In genomic region chr7:111364413-111364812, GRCh38 we compare ENCODE assay signal across 17 cellular contexts.
DNase-seq lines count a peak whose midpoint lies in the region; TF ChIP-seq lines count a peak whose summit lies in the region.
"Had no signal": no experiment of that assay in that cellular context is flagged by ENCODE, and none has a peak within 500 bp of the region (broad histone marks: within the 10 kb centered on the region; RNA-seq: fewer than 3 reads in every experiment).

No MANE protein-coding gene starts in this region.

- DNase-seq in AG10803 (ENCODE audit: low read depth) (peak; percentile 24), M059J (ENCODE audit: low read depth) (peak; percentile 81), astrocyte of the spinal cord (ENCODE audit: low read depth, low spot score) (peak; percentile 48), foreskin fibroblast (peak; percentile 55 to 73), H7 (no peak), mesothelial cell of epicardium (ENCODE audit: low spot score in 2 of 2, unreplicated experiment in 2 of 2) (no peak), HUDEP-2 (lab: John Stamatoyannopoulos, UW; ENCODE audit: unreplicated experiment in 76 of 76) (no peak), UCSD-AML1 (lab: John Stamatoyannopoulos, UW; ENCODE audit: unreplicated experiment) (no peak)
- DNase-seq: activated CD4-positive, alpha-beta memory T cell treated with anti-CD3 and anti-CD28 coated beads for 36 hours; activated naive CD8-positive, alpha-beta T cell treated with anti-CD3 and anti-CD28 coated beads for 36 hours; activated T-cell treated with anti-CD3 and anti-CD28 coated beads, Interleukin-2, amount 50 U/mL, for 72 hours; heart left ventricle; kidney; NCI-H1105; nucleus accumbens; transverse colon had no signal

- no peak overlapping the region for H3K4me3 Mint-ChIP-seq in mesothelial cell of epicardium
- H3K4me3 Mint-ChIP-seq: activated CD4-positive, alpha-beta memory T cell treated with anti-CD3 and anti-CD28 coated beads for 36 hours; activated naive CD8-positive, alpha-beta T cell treated with anti-CD3 and anti-CD28 coated beads for 36 hours; activated T-cell treated with anti-CD3 and anti-CD28 coated beads, Interleukin-2, amount 50 U/mL, for 72 hours; stimulated activated effector memory CD8-positive, alpha-beta T cell treated with anti-CD3 and anti-CD28 coated beads, Interleukin-12 subunit alpha, Interleukin-12 subunit beta, amount 100 ng/mL, for 72 hours had no signal

- in situ Hi-C loops in astrocyte of the spinal cord (cut with HindIII; ENCODE audit: low sequenced_read_pairs): no loop called here

- TF ChIP-seq CTCF in AG10803 (conservative IDR thresholded peaks at IDR 0.05; ENCODE audit: low read length): no peak
- no peak for TF ChIP-seq CTCF in astrocyte of the spinal cord (IDR thresholded peaks at IDR 0.05; ENCODE audit: low read depth, low read length)
- TF ChIP-seq CTCF in foreskin fibroblast (IDR thresholded peaks at IDR 0.05; ENCODE audit: low read depth, low read length): no peak
- no peak for TF ChIP-seq CTCF in mesothelial cell of epicardium (IDR thresholded peaks at IDR 0.05; ENCODE audit: unreplicated experiment)

- no peaks in the 10 kb centered on the region for H3K27me3 ChIP-seq in H7 (ENCODE audit: control insufficient read depth, insufficient read depth, low read length)
- H3K27me3 ChIP-seq: heart left ventricle, transverse colon had no signal

- no peaks in the 10 kb centered on the region for H3K36me3 Mint-ChIP-seq in mesothelial cell of epicardium
- H3K36me3 Mint-ChIP-seq: activated CD4-positive, alpha-beta memory T cell treated with anti-CD3 and anti-CD28 coated beads for 36 hours; stimulated activated effector memory CD8-positive, alpha-beta T cell treated with anti-CD3 and anti-CD28 coated beads, Interleukin-12 subunit alpha, Interleukin-12 subunit beta, amount 100 ng/mL, for 72 hours had no signal

- H3K4me3 ChIP-seq in AG10803 (ENCODE audit: low read length) (no peak overlapping the region), astrocyte of the spinal cord (ENCODE audit: low read depth, low read length) (no peak overlapping the region), foreskin fibroblast (ENCODE audit: low read depth in 1 of 2, low read length in 2 of 2) (no peak overlapping the region), H7 (ENCODE audit: insufficient read depth, low read depth, low read length) (no peak overlapping the region)
- H3K4me3 ChIP-seq: heart left ventricle, transverse colon had no signal

- no peak overlapping the region for H3K27ac Mint-ChIP-seq in mesothelial cell of epicardium
- H3K27ac Mint-ChIP-seq: activated CD4-positive, alpha-beta memory T cell treated with anti-CD3 and anti-CD28 coated beads for 36 hours; activated naive CD8-positive, alpha-beta T cell treated with anti-CD3 and anti-CD28 coated beads for 36 hours; activated T-cell treated with anti-CD3 and anti-CD28 coated beads, Interleukin-2, amount 50 U/mL, for 72 hours; stimulated activated effector memory CD8-positive, alpha-beta T cell treated with anti-CD3 and anti-CD28 coated beads, Interleukin-12 subunit alpha, Interleukin-12 subunit beta, amount 100 ng/mL, for 72 hours had no signal

- no peaks in the 10 kb centered on the region for H3K27me3 Mint-ChIP-seq in mesothelial cell of epicardium (ENCODE audit: low read depth)
- H3K27me3 Mint-ChIP-seq: activated CD4-positive, alpha-beta memory T cell treated with anti-CD3 and anti-CD28 coated beads for 36 hours; activated naive CD8-positive, alpha-beta T cell treated with anti-CD3 and anti-CD28 coated beads for 36 hours had no signal

- no peaks in the 10 kb centered on the region for H3K36me3 ChIP-seq in H7 (replicated peaks; ENCODE audit: control insufficient read depth, insufficient read depth, low read length)
- H3K36me3 ChIP-seq: heart left ventricle, transverse colon had no signal

- peaks cover 7% of the 10 kb centered on the region for H3K4me1 Mint-ChIP-seq in mesothelial cell of epicardium
- H3K4me1 Mint-ChIP-seq: activated naive CD8-positive, alpha-beta T cell treated with anti-CD3 and anti-CD28 coated beads for 36 hours; stimulated activated effector memory CD8-positive, alpha-beta T cell treated with anti-CD3 and anti-CD28 coated beads, Interleukin-12 subunit alpha, Interleukin-12 subunit beta, amount 100 ng/mL, for 72 hours had no signal

- no peaks in the 10 kb centered on the region for H3K9me3 Mint-ChIP-seq in mesothelial cell of epicardium
- H3K9me3 Mint-ChIP-seq: activated CD4-positive, alpha-beta memory T cell treated with anti-CD3 and anti-CD28 coated beads for 36 hours; activated naive CD8-positive, alpha-beta T cell treated with anti-CD3 and anti-CD28 coated beads for 36 hours; activated T-cell treated with anti-CD3 and anti-CD28 coated beads, Interleukin-2, amount 50 U/mL, for 72 hours; stimulated activated effector memory CD8-positive, alpha-beta T cell treated with anti-CD3 and anti-CD28 coated beads, Interleukin-12 subunit alpha, Interleukin-12 subunit beta, amount 100 ng/mL, for 72 hours had no signal

Comparison
In these comparisons a context has a peak if more than half of its experiments do, and no peak if none do; other contexts are left out.
1. DNase-seq: peak in AG10803 (single experiment), M059J (single experiment), astrocyte of the spinal cord (single experiment) and foreskin fibroblast (2 of 2); none in H7 (single experiment), mesothelial cell of epicardium (0 of 2), HUDEP-2 (0 of 76) and UCSD-AML1 (single experiment).